ENCODE assay signal across 13 cellular contexts in the genomic region with DNA sequence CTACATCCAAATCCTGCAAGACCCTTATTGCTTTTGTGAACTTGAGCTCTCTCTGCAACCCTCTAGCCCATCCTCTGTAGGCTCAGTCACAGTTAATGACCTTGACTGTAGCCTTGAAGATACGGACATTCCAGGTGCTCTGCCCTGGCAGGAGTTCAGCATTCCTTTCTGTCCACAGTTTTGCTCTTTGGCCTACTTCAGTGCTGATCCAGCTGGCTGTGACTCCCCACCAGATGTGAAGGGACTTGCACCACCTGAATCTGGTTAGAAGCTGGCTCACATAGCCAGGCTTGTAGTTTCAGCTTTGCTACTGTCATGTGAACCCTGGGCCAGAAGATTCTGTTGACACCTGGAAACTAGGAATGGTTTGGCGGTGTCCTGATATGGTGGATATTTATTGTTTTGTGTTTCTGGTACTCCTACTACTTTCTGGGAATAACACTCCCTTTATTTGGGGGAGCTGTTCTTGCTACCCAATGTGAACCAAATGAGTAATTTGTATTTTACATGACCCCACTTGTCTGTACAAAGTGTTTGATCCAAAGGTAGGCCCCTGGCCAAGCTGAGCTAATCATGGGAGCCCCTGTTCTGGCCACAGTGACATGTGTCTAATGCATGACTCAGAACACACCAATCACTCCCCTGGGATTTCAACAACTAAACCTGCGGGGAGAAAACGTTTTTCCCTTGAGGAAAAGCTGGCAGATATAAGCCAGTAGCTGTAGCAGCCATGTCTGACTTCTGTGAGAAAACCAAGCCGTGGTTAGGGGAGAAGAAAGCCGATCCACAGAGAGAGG.
DNase-seq lines count a peak whose midpoint lies in the region; ATAC-seq, FAIRE-seq and TF ChIP-seq lines count a peak whose summit lies in the region.
"Had no signal": no experiment of that assay in that cellular context is flagged by ENCODE, and none has a peak within 500 bp of the region (broad histone marks: within the 10 kb centered on the region; RNA-seq: fewer than 3 reads in every experiment).

No MANE protein-coding gene starts in this region.

- TF ChIP-seq CTCF in A673 (conservative IDR thresholded peaks at IDR 0.05; ENCODE audit: low read depth, low read length) (no peak), K562 (IDR thresholded peaks at IDR 0.05 in 2 of 3, conservative IDR thresholded peaks at IDR 0.05 in 1 of 3; ENCODE audit: insufficient read depth in 2 of 3, low read depth in 1 of 3, low read length in 3 of 3) (no peak), dorsolateral prefrontal cortex (IDR thresholded peaks at IDR 0.05 in 54 of 56, conservative IDR thresholded peaks at IDR 0.05 in 2 of 56; ENCODE audit: low read depth in 1 of 56, partially characterized antibody in 56 of 56) (no peak)
- no peak for TF ChIP-seq CTCF in activated CD8-positive, alpha-beta T cell treated with anti-CD3 and anti-CD28 coated beads for 36 hours (IDR thresholded peaks at IDR 0.05)

- no peak for TF ChIP-seq EP300 in K562 (IDR thresholded peaks at IDR 0.05; ENCODE audit: low read length)

- DNase-seq in A673 (ENCODE audit: low spot score) (peak; percentile 12), HT1080 (ENCODE audit: low read depth) (peak; percentile 42), K562 (ENCODE audit: extremely low read depth in 1 of 4, low spot score in 3 of 4) (no peak), iris pigment epithelial cell (ENCODE audit: low read depth) (peak; percentile 58), dorsolateral prefrontal cortex (no peak), Karpas-422 (no peak), inferior parietal cortex (ENCODE audit: extremely low spot score) (no peak)
- no peak for DNase-seq in activated CD8-positive, alpha-beta T cell treated with anti-CD3 and anti-CD28 coated beads for 36 hours
- DNase-seq: activated CD8-positive, alpha-beta memory T cell treated with anti-CD3 and anti-CD28 coated beads, Interleukin-2, amount 10 ng/mL, durations not matched to agents 7 days and 5 days; AML-193; aorta; NCI-H748 treated with DMSO at 0.1 percent for 48 hours had no signal

- no peaks in the 10 kb centered on the region for H3K9me1 ChIP-seq in K562 (ENCODE audit: control insufficient read depth, insufficient read depth, low read length)

- H3K9ac ChIP-seq in K562 (ENCODE audit: insufficient read depth in 1 of 2, low read depth in 2 of 2, low read length in 2 of 2): no peak overlapping the region
- H3K9ac ChIP-seq in Karpas-422 (ENCODE audit: low read length): no peak overlapping the region

- H3K27ac Mint-ChIP-seq in activated CD8-positive, alpha-beta T cell treated with anti-CD3 and anti-CD28 coated beads for 36 hours: no peak overlapping the region
- H3K27ac Mint-ChIP-seq: activated CD8-positive, alpha-beta memory T cell treated with anti-CD3 and anti-CD28 coated beads, Interleukin-2, amount 10 ng/mL, durations not matched to agents 7 days and 5 days had no signal

- ATAC-seq in K562: no peak
- no peak for ATAC-seq in activated CD8-positive, alpha-beta T cell treated with anti-CD3 and anti-CD28 coated beads for 36 hours
- ATAC-seq: activated CD8-positive, alpha-beta memory T cell treated with anti-CD3 and anti-CD28 coated beads, Interleukin-2, amount 10 ng/mL, durations not matched to agents 7 days and 5 days had no signal

- in situ Hi-C loops in K562 (cut with MboI): no loop called here

- no peaks in the 10 kb centered on the region for H3K4me1 ChIP-seq in A673 (ENCODE audit: insufficient read depth, low read length, poor library complexity, severe bottlenecking)
- H3K4me1 ChIP-seq in K562 (replicated peaks in 1 of 2; ENCODE audit: control insufficient read depth in 2 of 2, insufficient read depth in 2 of 2, low read length in 2 of 2): no peaks in the 10 kb centered on the region
- peaks cover 8% of the 10 kb centered on the region for H3K4me1 ChIP-seq in Karpas-422 (ENCODE audit: low read length)

- H3K4me1 Mint-ChIP-seq in activated CD8-positive, alpha-beta T cell treated with anti-CD3 and anti-CD28 coated beads for 36 hours (ENCODE audit: low read depth): no peaks in the 10 kb centered on the region
- H3K4me1 Mint-ChIP-seq: activated CD8-positive, alpha-beta memory T cell treated with anti-CD3 and anti-CD28 coated beads, Interleukin-2, amount 10 ng/mL, durations not matched to agents 7 days and 5 days had no signal

- H3K9me3 ChIP-seq in A673 (ENCODE audit: low read depth, low read length, poor library complexity, severe bottlenecking) (no peaks in the 10 kb centered on the region), K562 (replicated peaks; ENCODE audit: control insufficient read depth, insufficient read depth, low read depth, low read length) (no peaks in the 10 kb centered on the region), Karpas-422 (ENCODE audit: low read length) (no peaks in the 10 kb centered on the region)

- peaks cover 7% of the 10 kb centered on the region for H3K27me3 Mint-ChIP-seq in activated CD8-positive, alpha-beta T cell treated with anti-CD3 and anti-CD28 coated beads for 36 hours

- H3K9me2 ChIP-seq in Karpas-422 (replicated peaks; ENCODE audit: insufficient read depth, low read length): no peaks in the 10 kb centered on the region

- H3K36me3 ChIP-seq in A673 (ENCODE audit: insufficient read depth, low read length, poor library complexity, severe bottlenecking) (no peaks in the 10 kb centered on the region), K562 (ENCODE audit: control insufficient read depth, insufficient read depth, low read length) (no peaks in the 10 kb centered on the region), Karpas-422 (ENCODE audit: insufficient read depth, low read length) (no peaks in the 10 kb centered on the region)

- H4K20me1 ChIP-seq in K562 (replicated peaks; ENCODE audit: control insufficient read depth, insufficient read depth, low read length) (no peaks in the 10 kb centered on the region), Karpas-422 (ENCODE audit: insufficient read depth, low read depth, low read length) (no peaks in the 10 kb centered on the region)

- intact Hi-C loops in A673 (cut with micrococcal nuclease; ENCODE audit: unreplicated experiment) (no loop called here), K562 (cut with micrococcal nuclease) (no loop called here), dorsolateral prefrontal cortex (cut with DNase I) (no loop called here)
- intact Hi-C loops in activated CD8-positive, alpha-beta T cell treated with anti-CD3 and anti-CD28 coated beads for 36 hours (cut with micrococcal nuclease): no loop called here

- POLR2A ChIA-PET in A673 (lab: Charles Lee; ENCODE audit: low non-redundant PET): no interaction called here
- POLR2A ChIA-PET in K562 (lab: Yijun Ruan, JAX): interaction anchor here (1.0 kb wide), 1 partner anchor 9 kb away, joined by 4 read pairs; no protein-coding TSS in a partner anchor
- POLR2A ChIA-PET in activated CD8-positive, alpha-beta T cell treated with anti-CD3 and anti-CD28 coated beads for 36 hours (lab: Charles Lee): no interaction called here

- H3K79me2 ChIP-seq in K562 (ENCODE audit: control insufficient read depth, insufficient read depth, low read length): no peaks in the 10 kb centered on the region
- no peaks in the 10 kb centered on the region for H3K79me2 ChIP-seq in Karpas-422 (ENCODE audit: low read length)

- H3K4me3 ChIP-seq in A673 (ENCODE audit: low read depth, low read length, poor library complexity, severe bottlenecking) (no peak overlapping the region), K562 (no peak overlapping the region), dorsolateral prefrontal cortex (no peak overlapping the region), Karpas-422 (ENCODE audit: low read length) (no peak overlapping the region)
- H3K4me3 ChIP-seq: smooth muscle cell had no signal

- H3K27me3 ChIP-seq in A673 (replicated peaks; ENCODE audit: insufficient read depth, low read depth, low read length, poor library complexity): peaks cover 8% of the 10 kb centered on the region
- peaks cover 47 to 68% of the 10 kb centered on the region in 2 experiments for H3K27me3 ChIP-seq in K562 (ENCODE audit: control insufficient read depth in 2 of 2, insufficient read depth in 2 of 2, low read length in 2 of 2)
- peaks cover 0 to 15% (median 2%) of the 10 kb centered on the region in 45 donors for H3K27me3 ChIP-seq in dorsolateral prefrontal cortex
- no peaks in the 10 kb centered on the region for H3K27me3 ChIP-seq in Karpas-422 (ENCODE audit: low read length)

- H3K27ac ChIP-seq in A673 (ENCODE audit: low read depth, low read length, poor library complexity, severe bottlenecking): no peak overlapping the region
- no peak overlapping the region for H3K27ac ChIP-seq in K562 (ENCODE audit: extremely low read depth, low read depth, low read length)
- no peak overlapping the region for H3K27ac ChIP-seq in dorsolateral prefrontal cortex
- no peak overlapping the region for H3K27ac ChIP-seq in Karpas-422 (ENCODE audit: low read length)

- H3K4me2 ChIP-seq in K562 (ENCODE audit: insufficient read depth, low read length): no peak overlapping the region
- H3K4me2 ChIP-seq in Karpas-422 (ENCODE audit: low read depth, low read length, poor library complexity, severe bottlenecking): no peak overlapping the region
- H3K4me2 ChIP-seq: smooth muscle cell had no signal

- H2AFZ ChIP-seq in K562 (ENCODE audit: low read depth, low read length): no peak overlapping the region
- H2AFZ ChIP-seq in Karpas-422 (ENCODE audit: low read length): no peak overlapping the region

- CTCF ChIA-PET in A673 (lab: Charles Lee): no interaction called here
- CTCF ChIA-PET in K562 (lab: Yijun Ruan, JAX; ENCODE audit: low intra/inter-chr PET ratio): no interaction called here
- CTCF ChIA-PET in activated CD8-positive, alpha-beta T cell treated with anti-CD3 and anti-CD28 coated beads for 36 hours (lab: Charles Lee): interaction anchor here (1.2 to 1.8 kb wide), 2 partner anchors 25 to 27 kb away, joined by 3 to 7 read pairs; no protein-coding TSS in a partner anchor

- TF ChIP-seq RAD21 in K562 (CRISPR knock-in tag; conservative IDR thresholded peaks at IDR 0.05 in 1 of 2, IDR thresholded peaks at IDR 0.05 in 1 of 2): no peak

- no peaks in the 10 kb centered on the region for H3K36me3 Mint-ChIP-seq in activated CD8-positive, alpha-beta T cell treated with anti-CD3 and anti-CD28 coated beads for 36 hours (ENCODE audit: low read depth)
- H3K36me3 Mint-ChIP-seq: activated CD8-positive, alpha-beta memory T cell treated with anti-CD3 and anti-CD28 coated beads, Interleukin-2, amount 10 ng/mL, durations not matched to agents 7 days and 5 days had no signal

- H3K9me3 Mint-ChIP-seq in activated CD8-positive, alpha-beta T cell treated with anti-CD3 and anti-CD28 coated beads for 36 hours: no peaks in the 10 kb centered on the region

- no peak overlapping the region for H3K4me3 Mint-ChIP-seq in activated CD8-positive, alpha-beta T cell treated with anti-CD3 and anti-CD28 coated beads for 36 hours
- H3K4me3 Mint-ChIP-seq: activated CD8-positive, alpha-beta memory T cell treated with anti-CD3 and anti-CD28 coated beads, Interleukin-2, amount 10 ng/mL, durations not matched to agents 7 days and 5 days had no signal

- TF ChIP-seq POLR2A in K562 (conservative IDR thresholded peaks at IDR 0.05): no peak

- no TSS peak for BruUV-seq in A673 (replicated peaks; lab: Mats Ljungman, UMichigan)
- no TSS peak for BruUV-seq in K562 (replicated peaks; lab: Mats Ljungman, UMichigan)

- WGBS in K562 (ENCODE audit: insufficient coverage, low coverage, missing lambda C conversion rate): 1% methylated on average over 6 of the region's 6 CpGs

- no peak for FAIRE-seq in K562 (lab: Jason Lieb, UNC)

Comparison
In these comparisons a context has a peak if more than half of its experiments do, and no peak if none do; other contexts are left out.
1. DNase-seq: peak in A673 (single experiment), HT1080 (single experiment) and iris pigment epithelial cell (single experiment); none in K562 (0 of 4), dorsolateral prefrontal cortex (0 of 10), Karpas-422 (single experiment), activated CD8-positive, alpha-beta T cell treated with anti-CD3 and anti-CD28 coated beads for 36 hours (single experiment) and inferior parietal cortex (single experiment).